ENCODE assay signal across 9 cellular contexts in genomic region chr20:2693286-2693995, GRCh38. TPM values are rescaled to one million over a fixed set of nuclear protein-coding genes. Genes with fewer than 3 reads are reported as not detected.
A peak's percentile ranks its signal among the peaks of the same experiment; 100 is the strongest.
DNase-seq lines count a peak whose midpoint lies in the region; ATAC-seq and TF ChIP-seq lines count a peak whose summit lies in the region.
"Had no signal": no experiment of that assay in that cellular context is flagged by ENCODE, and none has a peak within 500 bp of the region (broad histone marks: within the 10 kb centered on the region; RNA-seq: fewer than 3 reads in every experiment).

No MANE protein-coding gene starts in this region.

- CTCF ChIA-PET in RWPE1 (lab: Yijun Ruan, JAX), result interaction anchor here (0.6 kb wide), 2 partner anchors 91 to 1318 kb away, joined by 3 to 5 read pairs; no protein-coding TSS in a partner anchor

- no peak overlapping the region for H3K4me3 Mint-ChIP-seq in activated naive CD8-positive, alpha-beta T cell treated with anti-CD3 and anti-CD28 coated beads for 36 hours

- peaks cover 2% of the 10 kb centered on the region for H3K36me3 Mint-ChIP-seq in activated naive CD8-positive, alpha-beta T cell treated with anti-CD3 and anti-CD28 coated beads for 36 hours
- H3K36me3 Mint-ChIP-seq: IgD-negative memory B cell had no signal

- no peaks in the 10 kb centered on the region for H3K36me3 ChIP-seq in iPS-15b (ENCODE audit: control insufficient read depth, insufficient read depth, low read length)

- peak overlapping the region; percentile 41 for H3K4me3 ChIP-seq in iPS-15b (ENCODE audit: low read depth, low read length)

- peak overlapping the region; percentile 61; the same call in 1 of the 2 replicates for H3K27ac ChIP-seq in RWPE1

- in situ Hi-C loops in GM13977 (cut with MboI; ENCODE audit: low pct_unique_long_range_greater_than_20kb, low sequenced_read_pairs, unreplicated experiment), result no loop called here

- TF ChIP-seq CTCF in GM13977 (IDR thresholded peaks at IDR 0.05; ENCODE audit: extremely low read depth, insufficient read depth, missing control alignments), result no peak
- 0 out of 2 replicates have a peak, but pooled peaks have one; percentile 10 for TF ChIP-seq CTCF in RWPE1 (conservative IDR thresholded peaks at IDR 0.05; ENCODE audit: low read depth)

- peaks cover 86% of the 10 kb centered on the region for H3K27me3 ChIP-seq in iPS-15b (ENCODE audit: control insufficient read depth, insufficient read depth, low read length)

- no peak for ATAC-seq in GM21390 (IDR thresholded peaks at IDR 0.05; ENCODE audit: unreplicated experiment)
- no peak for ATAC-seq in HG03521 (IDR thresholded peaks at IDR 0.05; ENCODE audit: unreplicated experiment)

- H3K9ac ChIP-seq in iPS-15b (ENCODE audit: low read depth, low read length), result no peak overlapping the region

- H3K9me3 Mint-ChIP-seq in activated naive CD8-positive, alpha-beta T cell treated with anti-CD3 and anti-CD28 coated beads for 36 hours, result no peaks in the 10 kb centered on the region
- H3K9me3 Mint-ChIP-seq: IgD-negative memory B cell had no signal

- peak; percentile 86 for DNase-seq in GM13977 (ENCODE audit: low spot score)
- peak; percentile 30 for DNase-seq in RWPE1 (ENCODE audit: low spot score)
- peak; percentile 53 for DNase-seq in activated naive CD8-positive, alpha-beta T cell treated with anti-CD3 and anti-CD28 coated beads for 36 hours
- peak; percentile 27 to 39 for DNase-seq in stimulated activated CD4-positive, alpha-beta T cell treated with anti-CD3 and anti-CD28 coated beads, Interleukin-1b, Interleukin-23, amount 100 ng/mL, for 4 hours (ENCODE audit: low read depth in 2 of 2)
- DNase-seq in DMS114 treated with DMSO at 0.1 percent for 48 hours (lab: John Stamatoyannopoulos, UW; ENCODE audit: unreplicated experiment), result no peak

- no peak overlapping the region for H3K27ac Mint-ChIP-seq in activated naive CD8-positive, alpha-beta T cell treated with anti-CD3 and anti-CD28 coated beads for 36 hours
- H3K27ac Mint-ChIP-seq: IgD-negative memory B cell had no signal

- peaks cover 8% of the 10 kb centered on the region for H3K4me1 Mint-ChIP-seq in activated naive CD8-positive, alpha-beta T cell treated with anti-CD3 and anti-CD28 coated beads for 36 hours

- peaks cover 2% of the 10 kb centered on the region for H3K4me1 ChIP-seq in iPS-15b (ENCODE audit: control insufficient read depth, insufficient read depth, low read length)

- H3K27me3 Mint-ChIP-seq in activated naive CD8-positive, alpha-beta T cell treated with anti-CD3 and anti-CD28 coated beads for 36 hours, result peaks cover 38% of the 10 kb centered on the region

- H3K9me3 ChIP-seq in iPS-15b (ENCODE audit: control insufficient read depth, insufficient read depth, low read length), result no peaks in the 10 kb centered on the region

- POLR2A ChIA-PET in RWPE1 (lab: Yijun Ruan, JAX; ENCODE audit: low non-redundant PET), result no interaction called here

RNA-seq across cellular contexts. Expression of gene EBF4, which starts 0.9 kb away (rescaled TPM):
- total RNA-seq in activated naive CD8-positive, alpha-beta T cell treated with anti-CD3 and anti-CD28 coated beads for 36 hours, result under 1 TPM; 0.66 to 0.98 TPM

RNA-seq across cellular contexts. Expression of gene IDH3B, which starts 29.4 kb away (rescaled TPM):
- 100 to 1,000 TPM; 143 to 147 TPM for total RNA-seq in activated naive CD8-positive, alpha-beta T cell treated with anti-CD3 and anti-CD28 coated beads for 36 hours

RNA-seq across cellular contexts. Expression of gene NOP56, which starts 41.0 kb away (rescaled TPM):
- 100 to 1,000 TPM; 937 to 970 TPM for total RNA-seq in activated naive CD8-positive, alpha-beta T cell treated with anti-CD3 and anti-CD28 coated beads for 36 hours
